In genomic region chr18:35478520-35479435, GRCh38 we compare ENCODE assay signal across 7 cellular contexts. TPM values are rescaled to one million over a fixed set of nuclear protein-coding genes. Genes with fewer than 3 reads are reported as not detected.
DNase-seq lines count a peak whose midpoint lies in the region; ATAC-seq and TF ChIP-seq lines count a peak whose summit lies in the region.

No MANE protein-coding gene starts in this region.

- no peaks in the 10 kb centered on the region for H4K20me1 ChIP-seq in Karpas-422 (ENCODE audit: insufficient read depth, low read depth, low read length)

- no peak overlapping the region for H3K4me3 Mint-ChIP-seq in type B pancreatic cell

- H3K27ac Mint-ChIP-seq in type B pancreatic cell = peak overlapping the region; percentile 58

- peaks cover 8% of the 10 kb centered on the region for H3K36me3 Mint-ChIP-seq in type B pancreatic cell

- ATAC-seq in GM18868 (IDR thresholded peaks at IDR 0.05; ENCODE audit: unreplicated experiment) (peak; percentile 80), HG02588 (IDR thresholded peaks at IDR 0.05; ENCODE audit: unreplicated experiment) (no peak), HG02642 (IDR thresholded peaks at IDR 0.05; ENCODE audit: poor library complexity, unreplicated experiment) (no peak)

- H3K4me3 ChIP-seq in Karpas-422 (ENCODE audit: low read length) (no peak overlapping the region), muscle layer of colon (ENCODE audit: low read depth in 1 of 2, low read length in 2 of 2) (no peak overlapping the region)

- H3K27me3 ChIP-seq in Karpas-422 (ENCODE audit: low read length) = no peaks in the 10 kb centered on the region
- H3K27me3 ChIP-seq in muscle layer of colon (ENCODE audit: control insufficient read depth in 1 of 2, insufficient read depth in 2 of 2, low read length in 2 of 2) = no peaks in the 10 kb centered on the region

- H3K4me1 Mint-ChIP-seq in type B pancreatic cell (ENCODE audit: unreplicated experiment) = peaks cover 6% of the 10 kb centered on the region

- peak; percentile 37 for DNase-seq in Karpas-422
- peak; percentile 84 for DNase-seq in brain pericyte (ENCODE audit: low read depth, low spot score)
- no peak for DNase-seq in type B pancreatic cell (ENCODE audit: extremely low spot score, unreplicated experiment)

- H3K9me2 ChIP-seq in Karpas-422 (replicated peaks; ENCODE audit: insufficient read depth, low read length) = no peaks in the 10 kb centered on the region

- H3K27ac ChIP-seq in Karpas-422 (ENCODE audit: low read length) (peak overlapping the region; percentile 89), muscle layer of colon (ENCODE audit: low read depth, low read length) (peak overlapping the region; percentile 81)

- H3K79me2 ChIP-seq in Karpas-422 (ENCODE audit: low read length) = peaks cover 92% of the 10 kb centered on the region

- peaks cover 69% of the 10 kb centered on the region for H3K36me3 ChIP-seq in Karpas-422 (ENCODE audit: insufficient read depth, low read length)
- H3K36me3 ChIP-seq in muscle layer of colon (ENCODE audit: insufficient read depth, low read length) = no peaks in the 10 kb centered on the region

- H2AFZ ChIP-seq in Karpas-422 (ENCODE audit: low read length) = no peak overlapping the region

- no peaks in the 10 kb centered on the region for H3K9me3 ChIP-seq in Karpas-422 (ENCODE audit: low read length)
- no peaks in the 10 kb centered on the region for H3K9me3 ChIP-seq in muscle layer of colon (ENCODE audit: low read length)

- H3K4me2 ChIP-seq in Karpas-422 (ENCODE audit: low read depth, low read length, poor library complexity, severe bottlenecking) = no peak overlapping the region

- peaks cover 59% of the 10 kb centered on the region for H3K4me1 ChIP-seq in Karpas-422 (ENCODE audit: low read length)
- peaks cover 28% of the 10 kb centered on the region for H3K4me1 ChIP-seq in muscle layer of colon (ENCODE audit: insufficient read depth, low read length)

- no peak for TF ChIP-seq CTCF in type B pancreatic cell (conservative IDR thresholded peaks at IDR 0.05)

- H3K9me3 Mint-ChIP-seq in type B pancreatic cell = no peaks in the 10 kb centered on the region

- H3K9ac ChIP-seq in Karpas-422 (ENCODE audit: low read length) = peak overlapping the region; percentile 18; the same call in 1 of the 2 replicates
- H3K9ac ChIP-seq in muscle layer of colon (ENCODE audit: low read length) = no peak overlapping the region

- H3K27me3 Mint-ChIP-seq in type B pancreatic cell = no peaks in the 10 kb centered on the region

RNA-seq across cellular contexts. Expression of gene INO80C, which starts 19.0 kb away (rescaled TPM):
- total RNA-seq in Karpas-422 (2014; rRNA removed; shearing (Covaris generic); ENCODE audit: low replicate concordance) = 83.4 and 108 TPM in 2 replicates
- 19.7 and 22.6 TPM in 2 replicates for total RNA-seq in type B pancreatic cell (ENCODE audit: low replicate concordance)
